In the genomic region with DNA sequence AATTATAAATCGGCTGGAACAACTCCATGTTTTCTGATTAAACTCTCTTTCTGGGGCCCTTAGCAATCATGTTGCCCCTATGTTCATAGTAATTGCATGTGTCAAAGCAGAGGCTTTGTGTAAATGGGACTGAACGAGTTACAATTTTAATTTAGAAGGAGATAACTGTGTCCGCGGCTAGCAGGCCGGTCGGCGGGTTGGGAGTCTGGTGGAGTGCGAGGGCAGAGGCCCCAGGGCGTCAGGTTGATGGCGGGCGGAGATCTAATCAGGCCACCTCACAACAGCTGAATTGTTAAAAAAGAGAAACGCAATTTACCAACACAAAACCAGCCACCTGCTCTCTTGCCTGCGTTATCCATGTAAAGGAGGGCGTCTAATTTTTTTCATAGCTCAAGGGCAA, we compare ENCODE assay signal across 14 cellular contexts.
"Had no signal": no experiment of that assay in that cellular context is flagged by ENCODE, and none has a peak within 500 bp of the region (broad histone marks: within the 10 kb centered on the region; RNA-seq: fewer than 3 reads in every experiment).

No MANE protein-coding gene starts in this region.

- H3K27me3 ChIP-seq: thyroid gland, uterus had no signal

- H3K4me1 ChIP-seq: lower lobe of right lung, thyroid gland, uterus had no signal

- ATAC-seq: activated CD8-positive, alpha-beta T cell treated with anti-CD3 and anti-CD28 coated beads for 36 hours; effector memory CD8-positive, alpha-beta T cell; lower lobe of right lung; right cardiac atrium; stimulated activated effector memory CD8-positive, alpha-beta T cell treated with anti-CD3 and anti-CD28 coated beads, Interleukin-12 subunit alpha, Interleukin-12 subunit beta, amount 100 ng/mL, for 72 hours had no signal

- H3K4me3 ChIP-seq: lower lobe of right lung, thyroid gland, uterus had no signal

- H3K9me3 ChIP-seq: lower lobe of right lung, thyroid gland, uterus had no signal

- H3K36me3 ChIP-seq: lower lobe of right lung, thyroid gland, uterus had no signal

- H3K27ac ChIP-seq: lower lobe of right lung, thyroid gland, uterus had no signal

- DNase-seq: activated CD4-positive, alpha-beta T cell treated with anti-CD3 and anti-CD28 coated beads for 1 hour; activated CD8-positive, alpha-beta memory T cell treated with anti-CD3 and anti-CD28 coated beads, Interleukin-2, amount 50 U/mL, for 4 hours; activated CD8-positive, alpha-beta T cell treated with anti-CD3 and anti-CD28 coated beads for 36 hours; activated naive CD4-positive, alpha-beta T cell treated with anti-CD3 and anti-CD28 coated beads, Interleukin-2, amount 50 U/mL, for 16 hours; central memory CD4-positive, alpha-beta T cell; effector memory CD8-positive, alpha-beta T cell; erythroblast; hippocampal formation; lower lobe of right lung; naive B cell; right cardiac atrium; thyroid gland; uterus had no signal
